Comparison of ENCODE assay signal across 18 cellular contexts in the genomic region with DNA sequence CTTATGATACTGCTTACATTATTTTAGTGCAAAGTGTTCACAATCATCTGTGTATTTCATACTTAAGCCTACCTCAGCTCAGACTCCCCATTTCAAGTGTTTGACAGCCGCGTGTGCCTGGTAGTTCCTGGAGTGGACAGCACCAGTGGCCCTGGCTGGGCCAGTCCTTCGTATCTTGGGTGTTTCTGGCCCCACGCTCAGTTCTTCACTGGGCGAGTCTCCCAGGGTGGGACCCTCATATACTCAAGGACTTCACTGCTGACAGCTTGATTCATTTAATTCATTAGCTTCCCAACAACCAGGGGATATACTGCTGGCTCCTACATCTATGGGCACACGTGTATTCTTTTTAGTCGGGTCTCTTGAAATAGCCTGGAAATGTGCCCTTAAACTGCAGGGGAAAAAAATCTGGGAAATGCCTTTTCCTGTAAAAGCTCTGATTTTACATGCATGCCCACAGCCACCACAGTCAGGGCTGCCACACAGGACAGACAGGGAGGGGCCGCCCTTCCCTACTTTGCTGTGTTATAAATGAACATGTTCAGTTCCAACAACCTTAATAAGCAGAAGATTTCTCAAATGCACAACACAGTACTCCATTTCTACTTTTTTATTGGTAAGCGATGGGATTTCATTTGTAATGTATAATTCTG.
"Had no signal": no experiment of that assay in that cellular context is flagged by ENCODE, and none has a peak within 500 bp of the region (broad histone marks: within the 10 kb centered on the region; RNA-seq: fewer than 3 reads in every experiment).

No MANE protein-coding gene starts in this region.

- H3K36me3 ChIP-seq: heart left ventricle, neural progenitor cell, pancreas, right lobe of liver, thoracic aorta, transverse colon had no signal

- H3K27ac Mint-ChIP-seq: natural killer cell treated with Interleukin-12 subunit alpha and Interleukin-12 subunit beta and Interleukin-15 and Interleukin-18, amount 100 ng/mL, for 72 hours; neural progenitor cell; progenitor cell of endocrine pancreas; stimulated activated naive B cell treated with anti-CD40 and anti-IgM and Interleukin-4, amounts not matched to agents 10 μg/mL and 1 μg/mL and 100 μg/mL, for 72 hours; stimulated activated naive CD8-positive, alpha-beta T cell treated with anti-CD3 and anti-CD28 coated beads, Interleukin-15, amount 100 ng/mL, for 72 hours had no signal

- H3K4me3 ChIP-seq: heart left ventricle, mucosa of descending colon, neural progenitor cell, pancreas, right lobe of liver, thoracic aorta, transverse colon had no signal

- DNase-seq: dermis blood vessel endothelial cell; effector CD4-positive, alpha-beta T cell; heart left ventricle; hippocampal formation; mammary epithelial cell; mucosa of descending colon; nucleus accumbens; pancreas; right lobe of liver; stimulated activated CD4-positive, alpha-beta T cell treated with anti-CD3 and anti-CD28 coated beads, Interleukin-2, amount 100 ng/mL, for 24 hours; stimulated activated CD4-positive, alpha-beta T cell treated with anti-CD3 and anti-CD28 coated beads, Interleukin-4, amount 100 ng/mL, for 4 hours; stimulated activated naive B cell treated with anti-CD40 and anti-IgM and Interleukin-4, amounts not matched to agents 10 μg/mL and 1 μg/mL and 100 μg/mL, for 72 hours; stimulated activated naive CD8-positive, alpha-beta T cell treated with anti-CD3 and anti-CD28 coated beads, Interleukin-15, amount 100 ng/mL, for 72 hours; transverse colon had no signal

- H3K27ac ChIP-seq: neural progenitor cell, pancreas, right lobe of liver, thoracic aorta, transverse colon had no signal

- H3K9ac ChIP-seq: neural progenitor cell had no signal

- H3K27me3 Mint-ChIP-seq: stimulated activated naive B cell treated with anti-CD40 and anti-IgM and Interleukin-4, amounts not matched to agents 10 μg/mL and 1 μg/mL and 100 μg/mL, for 72 hours; stimulated activated naive CD8-positive, alpha-beta T cell treated with anti-CD3 and anti-CD28 coated beads, Interleukin-15, amount 100 ng/mL, for 72 hours had no signal

- H2AFZ ChIP-seq: neural progenitor cell had no signal

- H3K36me3 Mint-ChIP-seq: natural killer cell treated with Interleukin-12 subunit alpha and Interleukin-12 subunit beta and Interleukin-15 and Interleukin-18, amount 100 ng/mL, for 72 hours; neural progenitor cell had no signal

- H3K4me1 Mint-ChIP-seq: stimulated activated naive CD8-positive, alpha-beta T cell treated with anti-CD3 and anti-CD28 coated beads, Interleukin-15, amount 100 ng/mL, for 72 hours had no signal

- H3K4me1 ChIP-seq: neural progenitor cell, pancreas, right lobe of liver, transverse colon had no signal

- H3K9me3 ChIP-seq: heart left ventricle, mucosa of descending colon, pancreas, right lobe of liver, thoracic aorta, transverse colon had no signal

- H3K27me3 ChIP-seq: heart left ventricle, neural progenitor cell, right lobe of liver, transverse colon had no signal

- ATAC-seq: mucosa of descending colon; natural killer cell treated with Interleukin-12 subunit alpha and Interleukin-12 subunit beta and Interleukin-15 and Interleukin-18, amount 100 ng/mL, for 72 hours; pancreas; right lobe of liver; stimulated activated naive B cell treated with anti-CD40 and anti-IgM and Interleukin-4, amounts not matched to agents 10 μg/mL and 1 μg/mL and 100 μg/mL, for 72 hours; stimulated activated naive CD8-positive, alpha-beta T cell treated with anti-CD3 and anti-CD28 coated beads, Interleukin-15, amount 100 ng/mL, for 72 hours had no signal

- H3K4me3 Mint-ChIP-seq: natural killer cell treated with Interleukin-12 subunit alpha and Interleukin-12 subunit beta and Interleukin-15 and Interleukin-18, amount 100 ng/mL, for 72 hours; neural progenitor cell; stimulated activated naive B cell treated with anti-CD40 and anti-IgM and Interleukin-4, amounts not matched to agents 10 μg/mL and 1 μg/mL and 100 μg/mL, for 72 hours; stimulated activated naive CD8-positive, alpha-beta T cell treated with anti-CD3 and anti-CD28 coated beads, Interleukin-15, amount 100 ng/mL, for 72 hours had no signal

- H3K4me2 ChIP-seq: neural progenitor cell had no signal

- H3K9me3 Mint-ChIP-seq: natural killer cell treated with Interleukin-12 subunit alpha and Interleukin-12 subunit beta and Interleukin-15 and Interleukin-18, amount 100 ng/mL, for 72 hours; neural progenitor cell; stimulated activated naive B cell treated with anti-CD40 and anti-IgM and Interleukin-4, amounts not matched to agents 10 μg/mL and 1 μg/mL and 100 μg/mL, for 72 hours; stimulated activated naive CD8-positive, alpha-beta T cell treated with anti-CD3 and anti-CD28 coated beads, Interleukin-15, amount 100 ng/mL, for 72 hours had no signal
